In the genomic region with DNA sequence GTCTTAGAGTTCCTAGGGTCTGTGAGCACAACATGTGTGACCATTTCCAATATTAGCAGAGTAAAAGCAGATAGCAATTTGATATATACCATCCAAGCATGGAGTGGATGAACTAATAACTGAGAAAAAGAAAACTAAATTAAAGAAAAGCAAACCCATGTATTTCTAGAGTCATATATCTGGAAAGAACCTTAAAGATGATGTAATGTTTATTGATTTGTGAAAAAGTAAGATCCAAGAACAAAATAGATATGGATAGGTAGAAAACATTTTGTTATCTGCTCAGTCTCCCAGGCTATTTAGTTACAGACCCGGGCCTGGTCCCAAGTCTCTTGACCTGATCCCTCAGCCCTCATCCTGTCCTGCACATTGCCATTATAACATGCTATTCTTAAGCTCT, we compare ENCODE assay signal across 36 cellular contexts.
A peak's percentile ranks its signal among the peaks of the same experiment; 100 is the strongest.
DNase-seq lines count a peak whose midpoint lies in the region; ATAC-seq, FAIRE-seq and TF ChIP-seq lines count a peak whose summit lies in the region.
"Had no signal": no experiment of that assay in that cellular context is flagged by ENCODE, and none has a peak within 500 bp of the region (broad histone marks: within the 10 kb centered on the region; RNA-seq: fewer than 3 reads in every experiment).

No MANE protein-coding gene starts in this region.

- no peaks in the 10 kb centered on the region for H3K9me3 ChIP-seq in HepG2 (ENCODE audit: low read length)
- no peaks in the 10 kb centered on the region for H3K9me3 ChIP-seq in right lobe of liver
- no peaks in the 10 kb centered on the region for H3K9me3 ChIP-seq in HEK293 (ENCODE audit: control insufficient read depth, insufficient read depth, low read depth, low read length)
- H3K9me3 ChIP-seq in parathyroid adenoma (ENCODE audit: control insufficient read depth, low read length): no peaks in the 10 kb centered on the region
- no peaks in the 10 kb centered on the region for H3K9me3 ChIP-seq in CD4-positive, alpha-beta T cell (ENCODE audit: control insufficient read depth, low read length)
- H3K9me3 ChIP-seq: A549; BE2C; BLaER1; BLaER1 treated with 17β-estradiol and CSF1 and Interleukin-3, amounts not matched to agents 10 nM and 100 nM; Caco-2 had no signal

- H3K27me3 Mint-ChIP-seq in nephron (ENCODE audit: low read depth): no peaks in the 10 kb centered on the region
- H3K27me3 Mint-ChIP-seq in CD4-positive, alpha-beta T cell: peaks cover 8% of the 10 kb centered on the region

- H3K36me3 ChIP-seq in HepG2 (replicated peaks in 1 of 2; ENCODE audit: control insufficient read depth in 1 of 2, insufficient read depth in 2 of 2, low read length in 2 of 2): no peaks in the 10 kb centered on the region
- H3K36me3 ChIP-seq in right lobe of liver: no peaks in the 10 kb centered on the region
- no peaks in the 10 kb centered on the region for H3K36me3 ChIP-seq in HEK293 (ENCODE audit: control insufficient read depth in 2 of 2, insufficient read depth in 1 of 2, low read length in 2 of 2)
- no peaks in the 10 kb centered on the region for H3K36me3 ChIP-seq in parathyroid adenoma (ENCODE audit: control insufficient read depth, insufficient read depth, low read length)
- H3K36me3 ChIP-seq: BE2C; BLaER1; BLaER1 treated with 17β-estradiol and CSF1 and Interleukin-3, amounts not matched to agents 10 nM and 100 nM had no signal

- H3K79me2 ChIP-seq in HepG2 (ENCODE audit: insufficient read depth, low read length) (no peaks in the 10 kb centered on the region), parathyroid adenoma (no peaks in the 10 kb centered on the region)

- H2AFZ ChIP-seq in HepG2 (ENCODE audit: low read length) (no peak overlapping the region), parathyroid adenoma (peak overlapping the region; percentile 17)

- no peaks in the 10 kb centered on the region for H4K20me1 ChIP-seq in HepG2 (ENCODE audit: insufficient read depth, low read length)
- H4K20me1 ChIP-seq: BLaER1; BLaER1 treated with 17β-estradiol and CSF1 and Interleukin-3, amounts not matched to agents 10 nM and 100 nM had no signal

- H3K36me3 Mint-ChIP-seq in nephron (ENCODE audit: low read depth): no peaks in the 10 kb centered on the region
- H3K36me3 Mint-ChIP-seq in CD4-positive, alpha-beta T cell (ENCODE audit: low read depth): no peaks in the 10 kb centered on the region
- H3K36me3 Mint-ChIP-seq: CD14-positive monocyte; CD4-positive, alpha-beta memory T cell; CD4-positive, CD25-positive, alpha-beta regulatory T cell; CD8-positive, alpha-beta memory T cell; CD8-positive, alpha-beta T cell had no signal

- H3K27ac Mint-ChIP-seq in nephron: peak overlapping the region; percentile 86 to 95 (median 91)
- no peak overlapping the region for H3K27ac Mint-ChIP-seq in CD4-positive, alpha-beta T cell
- H3K27ac Mint-ChIP-seq: B cell; CD14-positive monocyte; CD4-positive, alpha-beta memory T cell; CD4-positive, CD25-positive, alpha-beta regulatory T cell; CD8-positive, alpha-beta memory T cell; CD8-positive, alpha-beta T cell had no signal

- ATAC-seq in HepG2 (no peak), right lobe of liver (no peak), HG02678 (IDR thresholded peaks at IDR 0.05; ENCODE audit: unreplicated experiment) (no peak), GM21423 (IDR thresholded peaks at IDR 0.05; ENCODE audit: unreplicated experiment) (no peak)
- no peak for ATAC-seq in CD4-positive, alpha-beta T cell (ENCODE audit: poor library complexity)
- ATAC-seq: A549; CD8-positive, alpha-beta T cell had no signal

- TF ChIP-seq EP300 in HepG2 (IDR thresholded peaks at IDR 0.05; ENCODE audit: low read depth in 2 of 2, low read length in 2 of 2) (no peak), HepG2 (CRISPR knock-in tag; IDR thresholded peaks at IDR 0.05; ENCODE audit: borderline replicate concordance) (no peak)

- H3K4me3 ChIP-seq in HepG2 (replicated peaks in 1 of 3; ENCODE audit: insufficient read depth in 1 of 3, low read depth in 2 of 3, low read length in 3 of 3): no peak overlapping the region
- H3K4me3 ChIP-seq in right lobe of liver: no peak overlapping the region
- no peak overlapping the region for H3K4me3 ChIP-seq in HEK293 (ENCODE audit: low read depth, low read length)
- H3K4me3 ChIP-seq in parathyroid adenoma (ENCODE audit: low read depth, low read length): no peak overlapping the region
- H3K4me3 ChIP-seq: A549; BLaER1; BLaER1 treated with 17β-estradiol and CSF1 and Interleukin-3, amounts not matched to agents 10 nM and 100 nM had no signal

- TF ChIP-seq RAD21 in HepG2 (CRISPR knock-in tag; IDR thresholded peaks at IDR 0.05): no peak

- intact Hi-C loops in HepG2 (cut with micrococcal nuclease; ENCODE audit: unreplicated experiment) (no loop called here), right lobe of liver (cut with DNase I) (no loop called here)
- intact Hi-C loops in CD4-positive, alpha-beta T cell (cut with DNase I, micrococcal nuclease): no loop called here

- H3K9ac ChIP-seq in HepG2 (ENCODE audit: insufficient read depth, low read depth, low read length) (no peak overlapping the region), parathyroid adenoma (no peak overlapping the region)
- H3K9ac ChIP-seq: BLaER1; BLaER1 treated with 17β-estradiol and CSF1 and Interleukin-3, amounts not matched to agents 10 nM and 100 nM had no signal

- 4% methylated on average over 1 of the region's 1 CpG for WGBS in HepG2 (ENCODE audit: low lambda C conversion rate)
- 69% methylated on average over 1 of the region's 1 CpG for WGBS in right lobe of liver (ENCODE audit: insufficient coverage, low coverage, low lambda C conversion rate, missing lambda C conversion rate)

- no peak overlapping the region for H3K4me3 Mint-ChIP-seq in nephron
- no peak overlapping the region for H3K4me3 Mint-ChIP-seq in CD4-positive, alpha-beta T cell
- H3K4me3 Mint-ChIP-seq: B cell; CD14-positive monocyte; CD4-positive, alpha-beta memory T cell; CD4-positive, CD25-positive, alpha-beta regulatory T cell; CD8-positive, alpha-beta memory T cell; CD8-positive, alpha-beta T cell had no signal

- POLR2A ChIA-PET in HepG2 (lab: Yijun Ruan, JAX) (no interaction called here), HEK293 (lab: Yijun Ruan, JAX) (no interaction called here)
- POLR2A ChIA-PET in CD4-positive, alpha-beta T cell (lab: Charles Lee): no interaction called here

- no TSS peak for BruUV-seq in HepG2 (replicated peaks; lab: Mats Ljungman, UMichigan)

- H3K27me3 ChIP-seq in HepG2 (ENCODE audit: control insufficient read depth in 1 of 2, insufficient read depth in 2 of 2, low read length in 2 of 2): peaks cover 0 to 8% of the 10 kb centered on the region in 2 experiments; a peak in 1 of 5 replicates
- H3K27me3 ChIP-seq in right lobe of liver: no peaks in the 10 kb centered on the region
- no peaks in the 10 kb centered on the region for H3K27me3 ChIP-seq in parathyroid adenoma (ENCODE audit: control insufficient read depth, insufficient read depth, low read length)
- no peaks in the 10 kb centered on the region for H3K27me3 ChIP-seq in CD4-positive, alpha-beta T cell (ENCODE audit: control insufficient read depth, insufficient read depth, low read length)
- H3K27me3 ChIP-seq: BE2C; BLaER1; BLaER1 treated with 17β-estradiol and CSF1 and Interleukin-3, amounts not matched to agents 10 nM and 100 nM had no signal

- in situ Hi-C loops in HepG2 (cut with HindIII; ENCODE audit: extremely low pct_ligation_motif_present, low pct_unique_long_range_greater_than_20kb): loop anchor here (25.0 kb wide), 1 partner anchor 1096 kb away; no protein-coding TSS in a partner anchor

- no peak for TF ChIP-seq CTCF in HepG2 (CRISPR knock-in tag; IDR thresholded peaks at IDR 0.05)
- no peak for TF ChIP-seq CTCF in right lobe of liver (IDR thresholded peaks at IDR 0.05)
- TF ChIP-seq CTCF in HEK293 (tag by site-specific recombination; IDR thresholded peaks at IDR 0.05): no peak
- no peak for TF ChIP-seq CTCF in nephron (IDR thresholded peaks at IDR 0.05; ENCODE audit: unreplicated experiment in 3 of 3)
- no peak for TF ChIP-seq CTCF in parathyroid adenoma (IDR thresholded peaks at IDR 0.05)
- TF ChIP-seq CTCF in CD4-positive, alpha-beta T cell (IDR thresholded peaks at IDR 0.05): no peak

- H3K4me1 ChIP-seq in HepG2 (ENCODE audit: insufficient read depth, low read length) (no peaks in the 10 kb centered on the region), right lobe of liver (no peaks in the 10 kb centered on the region), HEK293 (ENCODE audit: control insufficient read depth, insufficient read depth, low read length) (no peaks in the 10 kb centered on the region), parathyroid adenoma (peaks cover 7% of the 10 kb centered on the region)
- H3K4me1 ChIP-seq: A549, Caco-2 had no signal

- FAIRE-seq in HepG2 (lab: Jason Lieb, UNC): no peak
- FAIRE-seq: A204.1, A549, D721Med had no signal

- DNase-seq in HepG2 (ENCODE audit: low spot score) (no peak), right lobe of liver (no peak)
- no peak for DNase-seq in CD4-positive, alpha-beta T cell
- DNase-seq: 8988T; ACHN; AML-193; BE2C; C1 segment of cervical spinal cord; Caco-2; Calu3; CD4-positive, alpha-beta memory T cell; CD4-positive, CD25-positive, alpha-beta regulatory T cell; CD8-positive, alpha-beta memory T cell; CD8-positive, alpha-beta T cell; COR-L47; DMS 273 treated with DMSO at 0.1 percent for 48 hours; DMS153; DMS53; DMS79; DMS79 treated with DMSO at 0.1 percent for 48 hours; DND-41; EL had no signal

- peaks cover 9% of the 10 kb centered on the region for H3K4me1 Mint-ChIP-seq in nephron
- H3K4me1 Mint-ChIP-seq in CD4-positive, alpha-beta T cell (ENCODE audit: low read depth): peaks cover 3% of the 10 kb centered on the region
- H3K4me1 Mint-ChIP-seq: CD14-positive monocyte had no signal

- H3K27ac ChIP-seq in HepG2 (ENCODE audit: extremely low read length, insufficient read depth, low read length) (no peak overlapping the region), right lobe of liver (no peak overlapping the region), HEK293 (ENCODE audit: extremely low read depth, low read depth, low read length) (no peak overlapping the region), parathyroid adenoma (no peak overlapping the region)
- no peak overlapping the region for H3K27ac ChIP-seq in CD4-positive, alpha-beta T cell (ENCODE audit: low read depth, low read length)
- H3K27ac ChIP-seq: 22Rv1; A549; BLaER1; BLaER1 treated with 17β-estradiol and CSF1 and Interleukin-3, amounts not matched to agents 10 nM and 100 nM; C4-2B had no signal

- CTCF ChIA-PET in HepG2 (lab: Yijun Ruan, JAX; ENCODE audit: low intra/inter-chr PET ratio, low total read pairs): no interaction called here
- CTCF ChIA-PET in HEK293 (lab: Yijun Ruan, JAX): interaction anchor here (0.6 kb wide), 1 partner anchor 115 kb away, joined by 3 read pairs; no protein-coding TSS in a partner anchor
- CTCF ChIA-PET in CD4-positive, alpha-beta T cell (lab: Charles Lee): no interaction called here

- no peaks in the 10 kb centered on the region for H3K9me3 Mint-ChIP-seq in nephron
- H3K9me3 Mint-ChIP-seq in CD4-positive, alpha-beta T cell: no peaks in the 10 kb centered on the region
- H3K9me3 Mint-ChIP-seq: CD14-positive monocyte; CD4-positive, alpha-beta memory T cell; CD8-positive, alpha-beta memory T cell; CD8-positive, alpha-beta T cell had no signal

- TF ChIP-seq POLR2A in HepG2 (IDR thresholded peaks at IDR 0.05; ENCODE audit: insufficient read depth in 1 of 2, low read depth in 2 of 2, low read length in 2 of 2) (no peak), right lobe of liver (IDR thresholded peaks at IDR 0.05) (no peak)

- H3K4me2 ChIP-seq in HepG2 (ENCODE audit: low read depth, low read length) (no peak overlapping the region), parathyroid adenoma (ENCODE audit: low read length) (no peak overlapping the region)
- H3K4me2 ChIP-seq: A549; BLaER1; BLaER1 treated with 17β-estradiol and CSF1 and Interleukin-3, amounts not matched to agents 10 nM and 100 nM had no signal
